Comparison of ENCODE assay signal across 10 cellular contexts in genomic region chr1:214331180-214331579, GRCh38. TPM values are rescaled to one million over a fixed set of nuclear protein-coding genes. Genes with fewer than 3 reads are reported as not detected.
DNase-seq lines count a peak whose midpoint lies in the region; ATAC-seq and TF ChIP-seq lines count a peak whose summit lies in the region.
"Had no signal": no experiment of that assay in that cellular context is flagged by ENCODE, and none has a peak within 500 bp of the region (broad histone marks: within the 10 kb centered on the region; RNA-seq: fewer than 3 reads in every experiment).

No MANE protein-coding gene starts in this region.

- intact Hi-C loops in heart right ventricle (cut with DNase I), result loop anchor here in 6 of 10 donors (2.0 to 10.0 kb wide), 7 partner anchors 114 to 256 kb away; partner anchors contain the start of gene PTPN14 (in 2 of the 6)
- intact Hi-C loops in cardiac septum (cut with DNase I), result loop anchor here (1.0 to 5.0 kb wide), 3 partner anchors 41 to 254 kb away; partner anchors contain the start of gene PTPN14
- intact Hi-C loops in left cardiac atrium (cut with DNase I), result loop anchor here in 1 of 2 donors (5.0 kb wide), 1 partner anchor 256 kb away; no protein-coding TSS in a partner anchor
- intact Hi-C loops in psoas muscle (cut with DNase I), result loop anchor here in 1 of 2 donors (5.0 kb wide), 1 partner anchor 256 kb away; no protein-coding TSS in a partner anchor

- DNase-seq in heart right ventricle, result peak in 1 of 2 donors; percentile 43
- no peak for DNase-seq in cardiac septum (ENCODE audit: low spot score)
- peak; percentile 37 for DNase-seq in left cardiac atrium
- DNase-seq in psoas muscle, result no peak
- DNase-seq in GDM1 (lab: John Stamatoyannopoulos, UW), result no peak
- DNase-seq in NCI-H1105 treated with DMSO at 0.1 percent for 48 hours (lab: John Stamatoyannopoulos, UW), result no peak

- 91% methylated on average over 1 of the region's 1 CpG for WGBS in heart right ventricle, 2 donors
- 95 to 100% (median 96%) methylated on average over 1 of the region's 1 CpG for WGBS in psoas muscle, 3 donors

- H3K4me3 ChIP-seq in heart right ventricle (no peak overlapping the region), psoas muscle (no peak overlapping the region)
- H3K4me3 ChIP-seq: PC-9, SJCRH30 had no signal

- peak in 5 of 8 donors; percentile 20 to 34 (median 28) for ATAC-seq in heart right ventricle
- no peak for ATAC-seq in left cardiac atrium
- ATAC-seq in psoas muscle, result no peak
- no peak for ATAC-seq in GM18868 (IDR thresholded peaks at IDR 0.05; ENCODE audit: unreplicated experiment)

- no peaks in the 10 kb centered on the region for H3K27me3 ChIP-seq in heart right ventricle
- H3K27me3 ChIP-seq in psoas muscle (ENCODE audit: insufficient read depth in 3 of 3, low read length in 2 of 3), result no peaks in the 10 kb centered on the region
- H3K27me3 ChIP-seq: SJCRH30 had no signal

- H3K4me1 ChIP-seq in heart right ventricle (peaks cover 6 to 62% (median 27%) of the 10 kb centered on the region in 9 donors), psoas muscle (peaks cover 3% of the 10 kb centered on the region)
- H3K4me1 ChIP-seq: SJCRH30 had no signal

- H3K36me3 ChIP-seq in heart right ventricle (peaks cover 0 to 78% (median 33%) of the 10 kb centered on the region in 9 donors), psoas muscle (ENCODE audit: insufficient read depth in 1 of 2, low read depth in 1 of 2) (peaks cover 0 to 44% of the 10 kb centered on the region in 2 donors)

- H3K9me3 ChIP-seq in heart right ventricle (no peaks in the 10 kb centered on the region), psoas muscle (no peaks in the 10 kb centered on the region)
- H3K9me3 ChIP-seq: SJCRH30 had no signal

- TF ChIP-seq CTCF in heart right ventricle (IDR thresholded peaks at IDR 0.05) (no peak), psoas muscle (IDR thresholded peaks at IDR 0.05) (no peak)

- H3K27ac ChIP-seq in heart right ventricle (peak overlapping the region in 8 of 10 donors; percentile 12 to 86 (median 50)), psoas muscle (peak overlapping the region; percentile 27)
- H3K27ac ChIP-seq: C4-2B, PC-9, SJCRH30 had no signal

RNA-seq across cellular contexts. Expression of gene SMYD2, which starts 50.2 kb away (rescaled TPM):
- total RNA-seq in heart right ventricle (100 to 1,000 TPM; 158 to 438 (median 356) TPM), cardiac septum (445 TPM), left cardiac atrium (1 to 10 TPM; 8.7 to 9.4 TPM), psoas muscle (10 to 100 TPM; 37.1 to 75.3 (median 54.3) TPM)
- polyA plus RNA-seq in heart right ventricle (100 to 1,000 TPM in 1 of 2 donors, 10 to 100 TPM in 1; 97.3 to 149 TPM), psoas muscle (10 to 100 TPM; 15.6 to 67.1 (median 43.5) TPM)

Comparison
In these comparisons a context has a peak if more than half of its experiments do, and no peak if none do; other contexts are left out.
1. ATAC-seq: peak in heart right ventricle (5 of 8); none in left cardiac atrium (0 of 2), psoas muscle (0 of 4) and GM18868 (single experiment).